Comparison of ENCODE assay signal across 8 cellular contexts in the genomic region with DNA sequence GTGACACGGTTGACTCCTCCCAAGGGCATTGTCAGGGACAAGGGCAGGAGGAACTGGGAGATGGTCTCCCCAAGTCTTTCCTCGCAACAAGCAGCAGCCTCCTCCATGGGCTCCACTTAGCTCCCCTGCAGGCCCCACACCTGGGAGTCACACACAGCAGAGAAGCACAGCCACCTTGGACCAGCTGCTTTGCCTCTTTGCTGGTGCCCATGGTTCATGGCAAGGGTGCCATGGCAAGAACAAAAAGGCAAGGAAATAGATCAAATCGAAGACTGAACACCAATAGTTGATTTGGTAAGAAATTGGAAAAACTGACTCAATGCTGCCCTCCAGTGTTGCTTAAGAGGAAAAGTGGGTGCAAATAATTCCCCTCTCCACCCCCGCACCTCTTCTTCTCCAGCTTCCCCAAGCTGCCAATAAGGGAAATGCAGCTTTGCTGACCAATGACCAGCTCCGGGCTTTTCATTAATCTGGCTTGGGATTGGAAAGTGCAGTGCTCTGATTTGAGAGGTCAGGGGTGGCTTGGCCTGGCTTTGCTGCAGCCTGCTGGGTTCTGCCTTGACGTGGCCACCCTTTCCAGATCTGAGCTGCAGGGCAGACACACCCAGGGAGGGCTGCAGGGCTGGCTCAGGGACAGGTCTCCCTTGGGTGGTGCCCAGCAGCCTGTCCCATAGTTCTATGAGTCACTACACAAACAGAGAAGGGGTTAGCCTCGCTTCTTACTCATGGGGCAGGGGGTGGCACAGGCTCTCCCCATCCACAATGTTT.
DNase-seq lines count a peak whose midpoint lies in the region; ATAC-seq, FAIRE-seq and TF ChIP-seq lines count a peak whose summit lies in the region.

No MANE protein-coding gene starts in this region.

- peaks cover 31% of the 10 kb centered on the region for H3K4me1 Mint-ChIP-seq in activated T-helper 17 cell treated with anti-CD3 and anti-CD28 coated beads, Interleukin-2, amount 50 U/mL, for 72 hours
- peaks cover 16% of the 10 kb centered on the region for H3K4me1 Mint-ChIP-seq in neural crest cell

- H3K27ac Mint-ChIP-seq in activated T-helper 17 cell treated with anti-CD3 and anti-CD28 coated beads, Interleukin-2, amount 50 U/mL, for 72 hours: peak overlapping the region; percentile 86
- H3K27ac Mint-ChIP-seq in neural crest cell (ENCODE audit: unreplicated experiment): no peak overlapping the region

- H3K4me3 Mint-ChIP-seq in activated T-helper 17 cell treated with anti-CD3 and anti-CD28 coated beads, Interleukin-2, amount 50 U/mL, for 72 hours: peak overlapping the region; percentile 68
- H3K4me3 Mint-ChIP-seq in neural crest cell: no peak overlapping the region

- H3K27me3 ChIP-seq in HL-60 (ENCODE audit: insufficient read depth, poor library complexity, severe bottlenecking): no peaks in the 10 kb centered on the region

- H3K4me3 ChIP-seq in AG10803 (ENCODE audit: low read length): no peak overlapping the region
- no peak overlapping the region for H3K4me3 ChIP-seq in HL-60 (replicated peaks; ENCODE audit: insufficient read depth, low read length)
- H3K4me3 ChIP-seq in fibroblast of the aortic adventitia (ENCODE audit: low read depth, low read length): no peak overlapping the region

- DNase-seq in AG10803 (ENCODE audit: low read depth) (peak; percentile 90), GM12891 (ENCODE audit: insufficient read length, low spot score) (peak; percentile 53), HL-60 (ENCODE audit: low read depth in 1 of 2, low spot score in 1 of 2) (peak; percentile 58 to 69), NOMO-1 treated with DMSO at 0.1 percent for 48 hours (lab: John Stamatoyannopoulos, UW; ENCODE audit: unreplicated experiment) (peak; percentile 78), fibroblast of the aortic adventitia (ENCODE audit: low read depth) (peak; percentile 96), neural crest cell (ENCODE audit: low read depth, low spot score) (peak; percentile 39)

- no peak for TF ChIP-seq POLR2A in GM12891 (IDR thresholded peaks at IDR 0.05; ENCODE audit: low read depth, low read length)

- ATAC-seq in activated T-helper 17 cell treated with anti-CD3 and anti-CD28 coated beads, Interleukin-2, amount 50 U/mL, for 72 hours (replicated peaks): peak; percentile 40
- ATAC-seq in HG02840 (IDR thresholded peaks at IDR 0.05; ENCODE audit: low FRiP score, unreplicated experiment): no peak

- H3K27ac ChIP-seq in HL-60 (replicated peaks): no peak overlapping the region

- H3K27me3 Mint-ChIP-seq in activated T-helper 17 cell treated with anti-CD3 and anti-CD28 coated beads, Interleukin-2, amount 50 U/mL, for 72 hours: no peaks in the 10 kb centered on the region
- H3K27me3 Mint-ChIP-seq in neural crest cell (ENCODE audit: low read depth): peaks cover 32% of the 10 kb centered on the region

- TF ChIP-seq CTCF in AG10803 (conservative IDR thresholded peaks at IDR 0.05; ENCODE audit: low read length) (peak; percentile 95), HL-60 (IDR thresholded peaks at IDR 0.05; ENCODE audit: insufficient read depth, low read length) (peak; percentile 75), fibroblast of the aortic adventitia (IDR thresholded peaks at IDR 0.05; ENCODE audit: insufficient read depth, low read length) (peak; percentile 93), neural crest cell (conservative IDR thresholded peaks at IDR 0.05) (peak; percentile 87)

- peaks cover 8% of the 10 kb centered on the region for H3K9me3 Mint-ChIP-seq in activated T-helper 17 cell treated with anti-CD3 and anti-CD28 coated beads, Interleukin-2, amount 50 U/mL, for 72 hours
- H3K9me3 Mint-ChIP-seq in neural crest cell: peaks cover 12% of the 10 kb centered on the region

- FAIRE-seq in GM12891 (lab: Jason Lieb, UNC): peak; percentile 92

- peaks cover 18% of the 10 kb centered on the region for H3K36me3 Mint-ChIP-seq in activated T-helper 17 cell treated with anti-CD3 and anti-CD28 coated beads, Interleukin-2, amount 50 U/mL, for 72 hours (ENCODE audit: low read depth)
- peaks cover 16% of the 10 kb centered on the region for H3K36me3 Mint-ChIP-seq in neural crest cell (ENCODE audit: low read depth)

TF ChIP-seq in GM12891, 5 proteins besides CTCF, POLR2A, EP300 and RAD21:
- TF ChIP-seq SPI1 (IDR thresholded peaks at IDR 0.05; ENCODE audit: low read depth, low read length) (0 out of 2 replicates have a peak, but pooled peaks have one; percentile 22), POLR2AphosphoS5 (IDR thresholded peaks at IDR 0.05; ENCODE audit: low read depth, low read length) (no peak)

Comparison
In these comparisons a context has a peak if more than half of its experiments do, and no peak if none do; other contexts are left out.
1. DNase-seq: peak in every context shown above with its lines; median percentile 96 in fibroblast of the aortic adventitia; 90 in AG10803; 78 in NOMO-1 treated with DMSO at 0.1 percent for 48 hours; 64 in HL-60; 53 in GM12891; 39 in neural crest cell.